ENCODE assay signal across 8 cellular contexts in the genomic region with DNA sequence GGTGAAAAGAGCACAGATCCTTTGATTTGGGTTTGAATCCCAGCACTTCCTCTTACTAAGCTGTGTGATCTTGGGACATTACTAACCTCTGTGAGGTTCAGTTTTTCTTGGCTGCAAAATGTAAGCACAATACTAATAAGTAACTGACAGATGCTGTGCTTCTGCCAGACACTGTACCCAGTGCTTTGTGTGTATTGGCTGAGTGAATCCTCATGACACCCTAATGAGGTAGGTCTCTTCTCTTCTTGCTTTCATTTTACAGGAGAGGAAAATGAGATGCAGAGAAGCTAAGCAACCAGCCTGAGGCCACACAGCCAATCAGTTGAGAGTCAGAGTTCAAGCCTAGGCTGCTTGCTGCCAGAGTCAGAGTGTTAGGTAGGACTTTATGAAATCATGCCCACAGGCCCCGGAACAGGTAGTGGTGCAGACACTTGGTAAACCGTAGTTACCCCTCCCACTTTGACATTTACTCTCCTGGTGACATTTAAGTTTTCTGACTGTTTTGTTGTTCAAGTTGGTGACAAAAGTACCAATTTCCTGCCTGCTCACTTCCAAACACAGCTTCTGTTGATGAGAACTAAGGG. TPM values are rescaled to one million over a fixed set of nuclear protein-coding genes. Genes with fewer than 3 reads are reported as not detected.
DNase-seq lines count a peak whose midpoint lies in the region; ATAC-seq, FAIRE-seq and TF ChIP-seq lines count a peak whose summit lies in the region.

No MANE protein-coding gene starts in this region.

- peaks cover 0 to 85% (median 23%) of the 10 kb centered on the region in 4 donors for H3K4me1 ChIP-seq in Peyer's patch
- peaks cover 56% of the 10 kb centered on the region for H3K4me1 ChIP-seq in mesenchymal stem cell (ENCODE audit: control insufficient read depth, insufficient read depth, low read depth, low read length)

- no peak overlapping the region for H2BK5ac ChIP-seq in mesenchymal stem cell (ENCODE audit: low read depth, low read length, poor library complexity, severe bottlenecking)

- H3K23ac ChIP-seq in mesenchymal stem cell (ENCODE audit: low read length in 2 of 2) = no peak overlapping the region

- H3K27me3 ChIP-seq in Peyer's patch = no peaks in the 10 kb centered on the region
- H3K27me3 ChIP-seq in mesenchymal stem cell (ENCODE audit: control insufficient read depth in 1 of 2, insufficient read depth in 1 of 2, low read length in 2 of 2) = no peaks in the 10 kb centered on the region

- no peak overlapping the region for H3K4me2 ChIP-seq in mesenchymal stem cell (ENCODE audit: low read length, poor library complexity, severe bottlenecking)

- peak overlapping the region; percentile 64 to 82 (median 70) for H3K27ac ChIP-seq in Peyer's patch
- H3K27ac ChIP-seq in mesenchymal stem cell (ENCODE audit: low read length, poor library complexity, severe bottlenecking) = peak overlapping the region; percentile 88

- peak overlapping the region; percentile 12 for H4K8ac ChIP-seq in mesenchymal stem cell (ENCODE audit: low read length)

- no peaks in the 10 kb centered on the region for H3K27me3 Mint-ChIP-seq in type B pancreatic cell

- no peak overlapping the region for H3K4me3 Mint-ChIP-seq in type B pancreatic cell

- TF ChIP-seq POLR2A in Peyer's patch (IDR thresholded peaks at IDR 0.05) = no peak

- peak; percentile 71 for FAIRE-seq in GM18507 (lab: Jason Lieb, UNC)

- 100% methylated on average over 1 of the region's 2 CpGs for WGBS in mesenchymal stem cell

- ATAC-seq in HG02840 (IDR thresholded peaks at IDR 0.05; ENCODE audit: low FRiP score, unreplicated experiment) = peak; percentile 48

- H2AK5ac ChIP-seq in mesenchymal stem cell (ENCODE audit: low read length, severe bottlenecking) = peak overlapping the region; percentile 91

- DNase-seq in GM18507 (ENCODE audit: extremely low spot score, insufficient read length, low read depth) = no peak
- peak in 2 of 3 donors; percentile 68 to 87 for DNase-seq in Peyer's patch
- DNase-seq in activated naive CD8-positive, alpha-beta T cell treated with anti-CD3 and anti-CD28 coated beads, Interleukin-2, amount 50 U/mL, for 16 hours (ENCODE audit: low read depth, low spot score) = peak; percentile 54
- DNase-seq in mesenchymal stem cell = peak; percentile 81
- no peak for DNase-seq in type B pancreatic cell (ENCODE audit: extremely low spot score, unreplicated experiment)
- no peak for DNase-seq in MV-4-11 (lab: John Stamatoyannopoulos, UW)
- DNase-seq in ureter (ENCODE audit: low spot score) = no peak

- H3K4ac ChIP-seq in mesenchymal stem cell (ENCODE audit: low read depth in 1 of 2, low read length in 2 of 2) = no peak overlapping the region

- H3K18ac ChIP-seq in mesenchymal stem cell (ENCODE audit: low read depth in 1 of 2, low read length in 2 of 2) = peak overlapping the region in 1 of 2 experiments; percentile 31

- H3K27ac Mint-ChIP-seq in type B pancreatic cell = peak overlapping the region; percentile 74

- no peak overlapping the region for H4K91ac ChIP-seq in mesenchymal stem cell (ENCODE audit: low read length)

- no peak overlapping the region for H2BK15ac ChIP-seq in mesenchymal stem cell (ENCODE audit: low read depth, poor library complexity, severe bottlenecking)

- H3K36me3 ChIP-seq in Peyer's patch (no peaks in the 10 kb centered on the region), mesenchymal stem cell (ENCODE audit: control insufficient read depth in 1 of 2, insufficient read depth in 2 of 2, low read depth in 1 of 2, low read length in 2 of 2) (peaks cover 0 to 7% of the 10 kb centered on the region in 2 experiments)

- H3K14ac ChIP-seq in mesenchymal stem cell (ENCODE audit: low read length in 2 of 2) = no peak overlapping the region

- H3K79me1 ChIP-seq in mesenchymal stem cell (replicated peaks; ENCODE audit: low read length, poor library complexity, severe bottlenecking) = no peaks in the 10 kb centered on the region

- H3K4me3 ChIP-seq in Peyer's patch = peak overlapping the region in 1 of 4 donors; percentile 10
- no peak overlapping the region for H3K4me3 ChIP-seq in mesenchymal stem cell (ENCODE audit: insufficient read depth in 1 of 2, low read depth in 1 of 2, low read length in 2 of 2)

- peaks cover 45% of the 10 kb centered on the region for H3K4me1 Mint-ChIP-seq in type B pancreatic cell (ENCODE audit: unreplicated experiment)

- no peak for TF ChIP-seq CTCF in Peyer's patch (IDR thresholded peaks at IDR 0.05)
- no peak for TF ChIP-seq CTCF in type B pancreatic cell (conservative IDR thresholded peaks at IDR 0.05)

- no peaks in the 10 kb centered on the region for H3K9me3 ChIP-seq in Peyer's patch
- no peaks in the 10 kb centered on the region for H3K9me3 ChIP-seq in mesenchymal stem cell (ENCODE audit: control insufficient read depth, low read length)

- H3K36me3 Mint-ChIP-seq in type B pancreatic cell = no peaks in the 10 kb centered on the region

- H2AFZ ChIP-seq in mesenchymal stem cell (ENCODE audit: low read depth, low read length) = no peak overlapping the region

- H3K9ac ChIP-seq in mesenchymal stem cell (ENCODE audit: low read length) = peak overlapping the region; percentile 30

- H2BK12ac ChIP-seq in mesenchymal stem cell (ENCODE audit: low read length in 2 of 2) = peak overlapping the region in 1 of 2 experiments; percentile 30

- no peaks in the 10 kb centered on the region for H3K9me3 Mint-ChIP-seq in type B pancreatic cell

- H2BK120ac ChIP-seq in mesenchymal stem cell (ENCODE audit: low read depth, low read length) = no peak overlapping the region

RNA-seq across cellular contexts. Expression of a gene that starts 21.2 kb away (rescaled TPM):
- total RNA-seq in Peyer's patch (10 to 100 TPM; 28.1 to 50.1 (median 37.5) TPM), type B pancreatic cell (ENCODE audit: low replicate concordance) (18.6 and 21.6 TPM in 2 replicates), ureter (18.0 TPM)
- polyA plus RNA-seq in mesenchymal stem cell (2013, experiment 1 of 2) = 17.1 TPM
- polyA plus RNA-seq in mesenchymal stem cell (2013, experiment 2 of 2) = 16.8 TPM

Comparison
In these comparisons a context has a peak if more than half of its experiments do, and no peak if none do; other contexts are left out.
1. DNase-seq: peak in Peyer's patch (2 of 3), activated naive CD8-positive, alpha-beta T cell treated with anti-CD3 and anti-CD28 coated beads, Interleukin-2, amount 50 U/mL, for 16 hours (single experiment) and mesenchymal stem cell (single experiment); none in GM18507 (single experiment), type B pancreatic cell (single experiment), MV-4-11 (single experiment) and ureter (single experiment).